Comparison of ENCODE assay signal across 11 cellular contexts in genomic region chr3:143634991-143635390, GRCh38.
"Had no signal": no experiment of that assay in that cellular context is flagged by ENCODE, and none has a peak within 500 bp of the region (broad histone marks: within the 10 kb centered on the region; RNA-seq: fewer than 3 reads in every experiment).

No MANE protein-coding gene starts in this region.

- H3K9me3 ChIP-seq: testis had no signal

- H3K27ac ChIP-seq: adrenal gland, testis had no signal

- H3K4me3 ChIP-seq: adrenal gland, testis had no signal

- H3K4me1 ChIP-seq: adrenal gland, testis had no signal

- DNase-seq: activated CD4-positive, alpha-beta T cell treated with anti-CD3 and anti-CD28 coated beads for 48 hours; activated naive CD4-positive, alpha-beta T cell treated with Interleukin-2 at 50 U/mL for 16 hours; adrenal gland; dermis blood vessel endothelial cell; immature natural killer cell; left cardiac atrium; stimulated activated naive CD8-positive, alpha-beta T cell treated with anti-CD3 and anti-CD28 coated beads, Interleukin-15, Interleukin-2, amounts not matched to agents 100 U/mL and 50 U/mL, for 24 hours; testis had no signal

- H3K36me3 ChIP-seq: adrenal gland had no signal

- ATAC-seq: esophagus mucosa; left cardiac atrium; sciatic nerve; stimulated activated naive CD8-positive, alpha-beta T cell treated with anti-CD3 and anti-CD28 coated beads, Interleukin-15, Interleukin-2, amounts not matched to agents 100 U/mL and 50 U/mL, for 24 hours; WTC11 had no signal

- H3K27me3 ChIP-seq: adrenal gland, testis had no signal
